In the genomic region with DNA sequence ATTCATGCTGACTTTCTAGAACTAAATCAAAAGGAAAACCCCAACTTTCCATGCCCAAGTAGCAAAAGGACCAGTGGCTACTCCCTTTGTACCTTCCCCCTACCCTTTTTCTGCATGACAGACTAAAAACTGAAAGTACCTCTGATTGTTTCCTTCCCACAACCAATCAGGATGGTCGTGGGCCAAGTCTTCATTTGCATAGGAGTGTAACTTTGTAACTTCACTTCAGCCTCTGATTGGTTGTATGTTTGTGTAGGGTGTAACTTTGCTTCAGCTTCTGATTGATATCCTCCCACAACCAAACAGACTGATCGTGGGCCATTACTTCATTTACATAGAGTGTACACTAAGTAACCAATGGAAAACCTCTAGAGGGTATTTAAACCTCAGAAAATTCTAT, we compare ENCODE assay signal across 24 cellular contexts.
DNase-seq lines count a peak whose midpoint lies in the region; ATAC-seq, FAIRE-seq and TF ChIP-seq lines count a peak whose summit lies in the region.
"Had no signal": no experiment of that assay in that cellular context is flagged by ENCODE, and none has a peak within 500 bp of the region (broad histone marks: within the 10 kb centered on the region; RNA-seq: fewer than 3 reads in every experiment).

No MANE protein-coding gene starts in this region.

- FAIRE-seq in GM19239 (lab: Jason Lieb, UNC) = peak; percentile 33
- FAIRE-seq: D721Med had no signal

- no TSS peak for BruUV-seq in A673 (replicated peaks; lab: Mats Ljungman, UMichigan)

- H3K27me3 Mint-ChIP-seq in memory B cell (no peaks in the 10 kb centered on the region), endothelial cell (ENCODE audit: unreplicated experiment) (no peaks in the 10 kb centered on the region)
- H3K27me3 Mint-ChIP-seq in CD8-positive, alpha-beta T cell (ENCODE audit: low read depth) = peaks cover 11% of the 10 kb centered on the region

- H3K9me3 ChIP-seq in A673 (ENCODE audit: low read depth, low read length, poor library complexity, severe bottlenecking) (no peaks in the 10 kb centered on the region), ascending aorta (no peaks in the 10 kb centered on the region)
- H3K9me3 ChIP-seq in CD8-positive, alpha-beta T cell (ENCODE audit: low read length) = no peaks in the 10 kb centered on the region
- H3K9me3 ChIP-seq: SK-N-SH had no signal

- H3K9me3 Mint-ChIP-seq in memory B cell = no peaks in the 10 kb centered on the region
- H3K9me3 Mint-ChIP-seq in endothelial cell (ENCODE audit: unreplicated experiment) = no peaks in the 10 kb centered on the region
- no peaks in the 10 kb centered on the region for H3K9me3 Mint-ChIP-seq in CD8-positive, alpha-beta T cell
- H3K9me3 Mint-ChIP-seq: T-helper 1 cell treated with Interleukin-12 subunit alpha and Interleukin-12 subunit beta and Interleukin-4 antibody, amounts not matched to agents 30 μg/mL and 1 μg/mL, for 36 hours had no signal

- H3K4me1 ChIP-seq in A673 (ENCODE audit: insufficient read depth, low read length, poor library complexity, severe bottlenecking) (peaks cover 40% of the 10 kb centered on the region), ascending aorta (peaks cover 4 to 25% of the 10 kb centered on the region in 2 donors)
- H3K4me1 ChIP-seq in CD8-positive, alpha-beta T cell (ENCODE audit: insufficient read depth, low read length) = no peaks in the 10 kb centered on the region

- peaks cover 22% of the 10 kb centered on the region for H3K4me1 Mint-ChIP-seq in memory B cell
- peaks cover 14% of the 10 kb centered on the region for H3K4me1 Mint-ChIP-seq in endothelial cell (ENCODE audit: unreplicated experiment)
- H3K4me1 Mint-ChIP-seq in CD8-positive, alpha-beta T cell (ENCODE audit: low read depth) = peaks cover 1% of the 10 kb centered on the region

- CTCF ChIA-PET in A673 (lab: Charles Lee) = no interaction called here
- CTCF ChIA-PET in CD8-positive, alpha-beta T cell (lab: Charles Lee) = no interaction called here

- TF ChIP-seq CTCF in A673 (conservative IDR thresholded peaks at IDR 0.05; ENCODE audit: low read depth, low read length) = no peak
- TF ChIP-seq CTCF in endothelial cell (IDR thresholded peaks at IDR 0.05; ENCODE audit: unreplicated experiment) = no peak
- TF ChIP-seq CTCF in CD8-positive, alpha-beta T cell (IDR thresholded peaks at IDR 0.05) = no peak
- no peak for TF ChIP-seq CTCF in ascending aorta (IDR thresholded peaks at IDR 0.05)

- POLR2A ChIA-PET in A673 (lab: Charles Lee; ENCODE audit: low non-redundant PET) = no interaction called here
- POLR2A ChIA-PET in CD8-positive, alpha-beta T cell (lab: Charles Lee) = no interaction called here

- DNase-seq in A673 (ENCODE audit: low spot score) = peak; percentile 27
- DNase-seq in GM19239 (ENCODE audit: insufficient read length, low spot score) = no peak
- peak; percentile 56 for DNase-seq in OCI-M1 (lab: John Stamatoyannopoulos, UW)
- DNase-seq in memory B cell (ENCODE audit: low spot score in 2 of 2) = no peak
- DNase-seq in endothelial cell (ENCODE audit: low spot score) = no peak
- DNase-seq in CD8-positive, alpha-beta T cell = no peak
- DNase-seq in ascending aorta (ENCODE audit: low spot score in 2 of 2) = no peak
- DNase-seq: ACHN; GM23248; H7; Karpas-422; NCI-H1092 treated with DMSO at 0.1 percent for 48 hours; NCI-H146; NCI-H2107; NCI-H524 treated with DMSO at 0.1 percent for 48 hours; NCI-H82; NK-92 treated with Interleukin-12 subunit alpha and Interleukin-12 subunit beta, amount 100 ng/mL, for 24 hours; SHP77 treated with DMSO at 0.1 percent for 48 hours; SK-N-SH; SW 1271 had no signal

- no peak overlapping the region for H3K4me3 ChIP-seq in A673 (ENCODE audit: low read depth, low read length, poor library complexity, severe bottlenecking)
- no peak overlapping the region for H3K4me3 ChIP-seq in CD8-positive, alpha-beta T cell (ENCODE audit: low read depth, low read length)
- H3K4me3 ChIP-seq in ascending aorta = no peak overlapping the region
- H3K4me3 ChIP-seq: GM23248 had no signal

- peaks cover 33% of the 10 kb centered on the region for H3K36me3 Mint-ChIP-seq in memory B cell
- H3K36me3 Mint-ChIP-seq in endothelial cell (ENCODE audit: low read depth, unreplicated experiment) = no peaks in the 10 kb centered on the region
- no peaks in the 10 kb centered on the region for H3K36me3 Mint-ChIP-seq in CD8-positive, alpha-beta T cell

- intact Hi-C loops in A673 (cut with micrococcal nuclease; ENCODE audit: unreplicated experiment) (no loop called here), ascending aorta (cut with DNase I) (no loop called here)
- intact Hi-C loops in CD8-positive, alpha-beta T cell (cut with DNase I, micrococcal nuclease) = no loop called here

- no peak for ATAC-seq in memory B cell (ENCODE audit: low read depth)
- ATAC-seq in HG03095 (IDR thresholded peaks at IDR 0.05; ENCODE audit: unreplicated experiment) = no peak
- no peak for ATAC-seq in CD8-positive, alpha-beta T cell

- H3K4me3 Mint-ChIP-seq in memory B cell = no peak overlapping the region
- H3K4me3 Mint-ChIP-seq in endothelial cell (ENCODE audit: unreplicated experiment) = no peak overlapping the region
- no peak overlapping the region for H3K4me3 Mint-ChIP-seq in CD8-positive, alpha-beta T cell
- H3K4me3 Mint-ChIP-seq: T-helper 1 cell treated with Interleukin-12 subunit alpha and Interleukin-12 subunit beta and Interleukin-4 antibody, amounts not matched to agents 30 μg/mL and 1 μg/mL, for 36 hours had no signal

- H3K27ac ChIP-seq in A673 (ENCODE audit: low read depth, low read length, poor library complexity, severe bottlenecking) (no peak overlapping the region), ascending aorta (no peak overlapping the region)
- no peak overlapping the region for H3K27ac ChIP-seq in CD8-positive, alpha-beta T cell (ENCODE audit: low read depth, low read length)
- H3K27ac ChIP-seq: GM23248, HL-60 had no signal

- H3K27me3 ChIP-seq in A673 (replicated peaks; ENCODE audit: insufficient read depth, low read depth, low read length, poor library complexity) = no peaks in the 10 kb centered on the region
- no peaks in the 10 kb centered on the region for H3K27me3 ChIP-seq in CD8-positive, alpha-beta T cell (ENCODE audit: insufficient read depth, low read length)
- no peaks in the 10 kb centered on the region for H3K27me3 ChIP-seq in ascending aorta

- no peaks in the 10 kb centered on the region for H3K36me3 ChIP-seq in A673 (ENCODE audit: insufficient read depth, low read length, poor library complexity, severe bottlenecking)
- H3K36me3 ChIP-seq in CD8-positive, alpha-beta T cell (ENCODE audit: insufficient read depth, low read length) = no peaks in the 10 kb centered on the region
- H3K36me3 ChIP-seq in ascending aorta = peaks cover 0 to 4% of the 10 kb centered on the region in 2 donors

- peak overlapping the region; percentile 76 for H3K27ac Mint-ChIP-seq in memory B cell
- no peak overlapping the region for H3K27ac Mint-ChIP-seq in endothelial cell (ENCODE audit: unreplicated experiment)
- H3K27ac Mint-ChIP-seq in CD8-positive, alpha-beta T cell = no peak overlapping the region
- H3K27ac Mint-ChIP-seq: T-helper 1 cell treated with Interleukin-12 subunit alpha and Interleukin-12 subunit beta and Interleukin-4 antibody, amounts not matched to agents 30 μg/mL and 1 μg/mL, for 36 hours had no signal

Comparison
In these comparisons a context has a peak if more than half of its experiments do, and no peak if none do; other contexts are left out.
1. DNase-seq: peak in A673 (single experiment) and OCI-M1 (single experiment); none in GM19239 (single experiment), memory B cell (0 of 2), endothelial cell (single experiment), CD8-positive, alpha-beta T cell (0 of 7) and ascending aorta (0 of 2).